ENCODE assay signal across 9 cellular contexts in genomic region chr11:65611758-65612603, GRCh38. TPM values are rescaled to one million over a fixed set of nuclear protein-coding genes. Genes with fewer than 3 reads are reported as not detected.
A peak's percentile ranks its signal among the peaks of the same experiment; 100 is the strongest.
DNase-seq lines count a peak whose midpoint lies in the region; ATAC-seq and TF ChIP-seq lines count a peak whose summit lies in the region.
"Had no signal": no experiment of that assay in that cellular context is flagged by ENCODE, and none has a peak within 500 bp of the region (broad histone marks: within the 10 kb centered on the region; RNA-seq: fewer than 3 reads in every experiment).

No MANE protein-coding gene starts in this region.

- peak overlapping the region; percentile 93; the same call in 1 of the 2 replicates for H3K27ac Mint-ChIP-seq in WTC11

- H3K4me3 ChIP-seq in fibroblast of villous mesenchyme (ENCODE audit: low read depth, low read length) (peak overlapping the region; percentile 89), skeletal muscle cell (ENCODE audit: low read depth, low read length) (peak overlapping the region; percentile 62)

- peaks cover 9% of the 10 kb centered on the region for H3K36me3 Mint-ChIP-seq in WTC11

- DNase-seq in ELR (ENCODE audit: low read depth), result peak; percentile 46
- no peak for DNase-seq in WTC11 (ENCODE audit: low spot score)
- no peak for DNase-seq in fibroblast of villous mesenchyme (ENCODE audit: low read depth)
- no peak for DNase-seq in skeletal muscle cell (ENCODE audit: low read depth)
- no peak for DNase-seq in SW 1271 (lab: John Stamatoyannopoulos, UW)
- no peak for DNase-seq in NCI-H1436 (lab: John Stamatoyannopoulos, UW)
- DNase-seq in GM13976 (ENCODE audit: low spot score), result no peak
- DNase-seq: stimulated activated CD4-positive, alpha-beta T cell treated with anti-CD3 and anti-CD28 coated beads, Interleukin-15, amount 100 ng/mL, for 24 hours had no signal

- ATAC-seq in WTC11, result no peak
- no peak for ATAC-seq in GM19452 (IDR thresholded peaks at IDR 0.05; ENCODE audit: unreplicated experiment)

- peaks cover 30% of the 10 kb centered on the region for H3K4me1 Mint-ChIP-seq in WTC11

- CTCF ChIA-PET in WTC11 (lab: Charles Lee), result interaction anchor here (1.2 to 16.2 kb wide), 3 partner anchors 21 to 71 kb away, joined by 3 to 311 read pairs (median 3); partner anchors contain the start of gene KCNK7

- H3K27me3 Mint-ChIP-seq in WTC11 (ENCODE audit: low read depth), result no peaks in the 10 kb centered on the region; the same call in none of the 2 replicates

- H3K4me3 Mint-ChIP-seq in WTC11, result peak overlapping the region; percentile 91

- in situ Hi-C loops in GM13976 (cut with MboI; ENCODE audit: low sequenced_read_pairs, unreplicated experiment), result no loop called here

- POLR2A ChIA-PET in WTC11 (lab: Charles Lee), result interaction anchor here (0.9 kb wide), 1 partner anchor 51 kb away, joined by 3 read pairs; no protein-coding TSS in a partner anchor

- TF ChIP-seq CTCF in WTC11 (IDR thresholded peaks at IDR 0.05) (no peak), fibroblast of villous mesenchyme (IDR thresholded peaks at IDR 0.05; ENCODE audit: insufficient read depth, low read depth, low read length) (no peak), GM13976 (IDR thresholded peaks at IDR 0.05; ENCODE audit: borderline replicate concordance, control extremely low read depth, extremely low read depth, insufficient read depth, missing control alignments) (no peak)

- no peaks in the 10 kb centered on the region for H3K9me3 Mint-ChIP-seq in WTC11

TF ChIP-seq in WTC11, 78 proteins besides CTCF, POLR2A, EP300 and RAD21:
- TF ChIP-seq ZNF317 (CRISPR knock-in tag; IDR thresholded peaks at IDR 0.05; ENCODE audit: borderline replicate concordance, low read depth), result no peak
- no peak for TF ChIP-seq ZNF671 (CRISPR knock-in tag; IDR thresholded peaks at IDR 0.05)
- no peak for TF ChIP-seq ZNF121 (CRISPR knock-in tag; IDR thresholded peaks at IDR 0.05)
- no peak for TF ChIP-seq FOXK1 (CRISPR knock-in tag; IDR thresholded peaks at IDR 0.05)

RNA-seq across cellular contexts. Expression of gene MAP3K11, which starts 2.0 kb away (rescaled TPM):
- total RNA-seq in WTC11 (2021) (46.1 to 56.1 TPM (median 52.8 TPM) in 3 replicates), fibroblast of villous mesenchyme (28.9 and 29.3 TPM in 2 replicates)

RNA-seq across cellular contexts. Expression of gene PCNX3, which starts 3.6 kb away (rescaled TPM):
- 44.6 to 51.6 TPM (median 45.8 TPM) in 3 replicates for total RNA-seq in WTC11 (2021)
- 32.4 and 33.5 TPM in 2 replicates for total RNA-seq in fibroblast of villous mesenchyme

RNA-seq across cellular contexts. Expression of gene KCNK7, which starts 16.4 kb away (rescaled TPM):
- total RNA-seq in WTC11 (2021) (1.4 to 2.1 TPM (median 2.0 TPM) in 3 replicates), fibroblast of villous mesenchyme (under 0.01 TPM in 1 of 2 replicates, not detected in the other)

RNA-seq across cellular contexts. Expression of gene SIPA1, which starts 25.9 kb away (rescaled TPM):
- total RNA-seq in WTC11 (2021), result 63.3 to 71.7 TPM (median 65.4 TPM) in 3 replicates
- 34.5 and 34.8 TPM in 2 replicates for total RNA-seq in fibroblast of villous mesenchyme

RNA-seq across cellular contexts. Expression of gene EHBP1L1, which starts 36.1 kb away (rescaled TPM):
- total RNA-seq in WTC11 (2021), result 11.8 to 13.7 TPM (median 12.6 TPM) in 3 replicates
- 33.7 and 47.7 TPM in 2 replicates for total RNA-seq in fibroblast of villous mesenchyme
